In genomic region chr5:141772281-141772680, GRCh38 we compare ENCODE assay signal across 12 cellular contexts.
"Had no signal": no experiment of that assay in that cellular context is flagged by ENCODE, and none has a peak within 500 bp of the region (broad histone marks: within the 10 kb centered on the region; RNA-seq: fewer than 3 reads in every experiment).

No MANE protein-coding gene starts in this region.

- DNase-seq: activated effector memory CD4-positive, alpha-beta T cell treated with Interleukin-2 at 50 U/mL for 16 hours; activated T-cell treated with anti-CD3 and anti-CD28 coated beads, Interleukin-2, amount 50 U/mL, for 1 hour; amniotic stem cell; brain microvascular endothelial cell; hippocampal formation; mucosa of descending colon; natural killer cell; psoas muscle; sigmoid colon; stimulated activated naive CD4-positive, alpha-beta T cell; T-helper 2 cell had no signal

- H3K27me3 ChIP-seq: sigmoid colon had no signal

- H3K9me3 ChIP-seq: mucosa of descending colon, psoas muscle, sigmoid colon had no signal

- H3K4me1 ChIP-seq: psoas muscle, sigmoid colon had no signal

- H3K4me3 ChIP-seq: mucosa of descending colon, psoas muscle, sigmoid colon had no signal

- H3K36me3 ChIP-seq: brain microvascular endothelial cell, sigmoid colon had no signal

- ATAC-seq: activated CD4-positive, CD25-positive, alpha-beta regulatory T cell treated with anti-CD3 and anti-CD28 coated beads, Interleukin-2, amount 50 U/mL, for 24 hours; mucosa of descending colon; natural killer cell; psoas muscle had no signal

- H3K27ac ChIP-seq: brain microvascular endothelial cell, psoas muscle, sigmoid colon had no signal
